ENCODE assay signal across 1 cellular context in genomic region chr9:128786681-128787582, GRCh38.
TF ChIP-seq lines count a peak whose summit lies in the region.

A gene with protein sequence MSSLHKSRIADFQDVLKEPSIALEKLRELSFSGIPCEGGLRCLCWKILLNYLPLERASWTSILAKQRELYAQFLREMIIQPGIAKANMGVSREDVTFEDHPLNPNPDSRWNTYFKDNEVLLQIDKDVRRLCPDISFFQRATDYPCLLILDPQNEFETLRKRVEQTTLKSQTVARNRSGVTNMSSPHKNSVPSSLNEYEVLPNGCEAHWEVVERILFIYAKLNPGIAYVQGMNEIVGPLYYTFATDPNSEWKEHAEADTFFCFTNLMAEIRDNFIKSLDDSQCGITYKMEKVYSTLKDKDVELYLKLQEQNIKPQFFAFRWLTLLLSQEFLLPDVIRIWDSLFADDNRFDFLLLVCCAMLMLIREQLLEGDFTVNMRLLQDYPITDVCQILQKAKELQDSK (plus strand): TSS chr9:128787253. CDS start chr9:128787354, 101 bp downstream.

TF ChIP-seq in K562, 482 proteins besides CTCF, POLR2A, EP300 and RAD21 (continued from another document and continues in another):
- TF ChIP-seq ZNF407 (IDR thresholded peaks at IDR 0.05; ENCODE audit: low read depth) (no peak), MEIS2 (IDR thresholded peaks at IDR 0.05; ENCODE audit: partially characterized antibody) (peak; percentile 73), ZNF280B (CRISPR knock-in tag; IDR thresholded peaks at IDR 0.05) (no peak), ZNF3 (CRISPR knock-in tag; IDR thresholded peaks at IDR 0.05) (no peak), ZNF551 (CRISPR knock-in tag; IDR thresholded peaks at IDR 0.05) (no peak), KDM1A (IDR thresholded peaks at IDR 0.05) (no peak), PBX2 (CRISPR knock-in tag; IDR thresholded peaks at IDR 0.05; ENCODE audit: low read depth) (no peak), PBX2 (tag; conservative IDR thresholded peaks at IDR 0.05; ENCODE audit: low read depth) (peak; percentile 68), HDAC6 (IDR thresholded peaks at IDR 0.05; ENCODE audit: low read depth, low read length) (no peak), ZNF76 (CRISPR knock-in tag; IDR thresholded peaks at IDR 0.05; ENCODE audit: borderline replicate concordance) (no peak), RB1 (IDR thresholded peaks at IDR 0.05; ENCODE audit: low read depth) (peak; percentile 98), PRPF4 (IDR thresholded peaks at IDR 0.05; ENCODE audit: insufficient read depth, low read depth, low read length, poor library complexity, severe bottlenecking) (no peak), IFI16 (CRISPR knock-in tag; IDR thresholded peaks at IDR 0.05) (no peak), ZNF324 (CRISPR knock-in tag; IDR thresholded peaks at IDR 0.05) (no peak), ZFP1 (CRISPR knock-in tag; IDR thresholded peaks at IDR 0.05) (no peak), GTF3C2 (IDR thresholded peaks at IDR 0.05; ENCODE audit: borderline replicate concordance, extremely low read depth, insufficient read length) (no peak), ZNF263 (CRISPR knock-in tag; IDR thresholded peaks at IDR 0.05; ENCODE audit: borderline replicate concordance) (peak; percentile 73; the same call in 1 of the 2 replicates), SIX5 (IDR thresholded peaks at IDR 0.05; ENCODE audit: borderline replicate concordance in 1 of 2, insufficient read depth in 1 of 2, low read depth in 1 of 2, low read length in 2 of 2) (no peak; a peak in 1 of 4 replicates), YBX1 (IDR thresholded peaks at IDR 0.05) (no peak), NFIX (CRISPR knock-in tag; IDR thresholded peaks at IDR 0.05; ENCODE audit: low read depth) (no peak)
- TF ChIP-seq, protein P1, sequence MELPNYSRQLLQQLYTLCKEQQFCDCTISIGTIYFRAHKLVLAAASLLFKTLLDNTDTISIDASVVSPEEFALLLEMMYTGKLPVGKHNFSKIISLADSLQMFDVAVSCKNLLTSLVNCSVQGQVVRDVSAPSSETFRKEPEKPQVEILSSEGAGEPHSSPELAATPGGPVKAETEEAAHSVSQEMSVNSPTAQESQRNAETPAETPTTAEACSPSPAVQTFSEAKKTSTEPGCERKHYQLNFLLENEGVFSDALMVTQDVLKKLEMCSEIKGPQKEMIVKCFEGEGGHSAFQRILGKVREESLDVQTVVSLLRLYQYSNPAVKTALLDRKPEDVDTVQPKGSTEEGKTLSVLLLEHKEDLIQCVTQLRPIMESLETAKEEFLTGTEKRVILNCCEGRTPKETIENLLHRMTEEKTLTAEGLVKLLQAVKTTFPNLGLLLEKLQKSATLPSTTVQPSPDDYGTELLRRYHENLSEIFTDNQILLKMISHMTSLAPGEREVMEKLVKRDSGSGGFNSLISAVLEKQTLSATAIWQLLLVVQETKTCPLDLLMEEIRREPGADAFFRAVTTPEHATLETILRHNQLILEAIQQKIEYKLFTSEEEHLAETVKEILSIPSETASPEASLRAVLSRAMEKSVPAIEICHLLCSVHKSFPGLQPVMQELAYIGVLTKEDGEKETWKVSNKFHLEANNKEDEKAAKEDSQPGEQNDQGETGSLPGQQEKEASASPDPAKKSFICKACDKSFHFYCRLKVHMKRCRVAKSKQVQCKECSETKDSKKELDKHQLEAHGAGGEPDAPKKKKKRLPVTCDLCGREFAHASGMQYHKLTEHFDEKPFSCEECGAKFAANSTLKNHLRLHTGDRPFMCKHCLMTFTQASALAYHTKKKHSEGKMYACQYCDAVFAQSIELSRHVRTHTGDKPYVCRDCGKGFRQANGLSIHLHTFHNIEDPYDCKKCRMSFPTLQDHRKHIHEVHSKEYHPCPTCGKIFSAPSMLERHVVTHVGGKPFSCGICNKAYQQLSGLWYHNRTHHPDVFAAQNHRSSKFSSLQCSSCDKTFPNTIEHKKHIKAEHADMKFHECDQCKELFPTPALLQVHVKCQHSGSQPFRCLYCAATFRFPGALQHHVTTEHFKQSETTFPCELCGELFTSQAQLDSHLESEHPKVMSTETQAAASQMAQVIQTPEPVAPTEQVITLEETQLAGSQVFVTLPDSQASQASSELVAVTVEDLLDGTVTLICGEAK (IDR thresholded peaks at IDR 0.05) = peak; percentile 90
- TF ChIP-seq, protein P1 (CRISPR knock-in tag; IDR thresholded peaks at IDR 0.05) = peak; percentile 58
- TF ChIP-seq, protein P2, sequence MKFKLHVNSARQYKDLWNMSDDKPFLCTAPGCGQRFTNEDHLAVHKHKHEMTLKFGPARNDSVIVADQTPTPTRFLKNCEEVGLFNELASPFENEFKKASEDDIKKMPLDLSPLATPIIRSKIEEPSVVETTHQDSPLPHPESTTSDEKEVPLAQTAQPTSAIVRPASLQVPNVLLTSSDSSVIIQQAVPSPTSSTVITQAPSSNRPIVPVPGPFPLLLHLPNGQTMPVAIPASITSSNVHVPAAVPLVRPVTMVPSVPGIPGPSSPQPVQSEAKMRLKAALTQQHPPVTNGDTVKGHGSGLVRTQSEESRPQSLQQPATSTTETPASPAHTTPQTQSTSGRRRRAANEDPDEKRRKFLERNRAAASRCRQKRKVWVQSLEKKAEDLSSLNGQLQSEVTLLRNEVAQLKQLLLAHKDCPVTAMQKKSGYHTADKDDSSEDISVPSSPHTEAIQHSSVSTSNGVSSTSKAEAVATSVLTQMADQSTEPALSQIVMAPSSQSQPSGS (CRISPR knock-in tag; IDR thresholded peaks at IDR 0.05) = 0 out of 2 replicates have a peak, but pooled peaks have one; percentile 38
